Comparison of ENCODE assay signal across 7 cellular contexts in the genomic region with DNA sequence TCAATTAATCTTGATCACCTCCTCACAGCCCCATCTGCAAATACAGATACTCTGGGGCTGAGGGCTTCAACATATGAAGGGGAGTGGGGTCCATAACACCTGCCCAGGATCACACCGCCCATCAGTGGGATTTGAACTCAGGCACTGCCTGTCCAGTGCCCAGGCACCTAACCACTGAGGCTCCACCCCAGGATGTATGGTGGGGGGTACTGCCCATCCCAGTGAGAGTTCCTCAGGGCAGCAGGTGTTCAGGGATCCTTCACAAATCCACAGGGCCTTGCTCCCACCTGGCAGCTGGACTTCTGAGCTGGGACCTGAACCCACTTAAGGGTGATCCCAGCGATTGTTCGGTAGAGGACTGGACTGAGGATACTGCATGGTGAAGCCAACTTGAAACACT. TPM values are rescaled to one million over a fixed set of nuclear protein-coding genes. Genes with fewer than 3 reads are reported as not detected.
DNase-seq lines count a peak whose midpoint lies in the region; ATAC-seq and TF ChIP-seq lines count a peak whose summit lies in the region.

No MANE protein-coding gene starts in this region.

- ATAC-seq in activated B cell treated with CpG ODN at 0.5 μM for 24 hours (ENCODE audit: low read depth) (no peak), HG02973 (IDR thresholded peaks at IDR 0.05; ENCODE audit: unreplicated experiment) (no peak), GM19455 (IDR thresholded peaks at IDR 0.05; ENCODE audit: unreplicated experiment) (no peak)

- no peak overlapping the region for H3K27ac ChIP-seq in iPS DF 6.9 (ENCODE audit: low read length)
- peak overlapping the region in 12 of 21 experiments; percentile 4 to 90 (median 82) for H3K27ac ChIP-seq in skin epidermis

- peaks cover 6% of the 10 kb centered on the region for H3K4me1 ChIP-seq in iPS DF 6.9 (ENCODE audit: control insufficient read depth, insufficient read depth, low read length)

- H3K4me3 Mint-ChIP-seq in activated B cell treated with CpG ODN at 0.5 μM for 24 hours: peak overlapping the region; percentile 84

- WGBS in iPS DF 6.9 (ENCODE audit: insufficient coverage, insufficient read length): no CpG with 5 or more reads among the region's 3 CpGs

- no peaks in the 10 kb centered on the region for H3K36me3 ChIP-seq in iPS DF 6.9 (ENCODE audit: control insufficient read depth, insufficient read depth, low read length)

- no peak for DNase-seq in HFF-Myc (ENCODE audit: extremely low read depth, low read depth)
- DNase-seq in activated B cell treated with CpG ODN at 0.5 μM for 24 hours: no peak
- DNase-seq in iPS DF 6.9 (ENCODE audit: low read depth, low spot score): no peak
- DNase-seq in stimulated activated CD4-positive, alpha-beta T cell treated with anti-CD3 and anti-CD28 coated beads, Interleukin-4, amount 100 ng/mL, for 24 hours: no peak

- H3K4me1 Mint-ChIP-seq in activated B cell treated with CpG ODN at 0.5 μM for 24 hours: peaks cover 24% of the 10 kb centered on the region

- H3K27ac Mint-ChIP-seq in activated B cell treated with CpG ODN at 0.5 μM for 24 hours: no peak overlapping the region

- no peaks in the 10 kb centered on the region for H3K9me3 ChIP-seq in iPS DF 6.9 (ENCODE audit: control insufficient read depth, insufficient read depth, low read length)

- TF ChIP-seq CTCF in HFF-Myc (IDR thresholded peaks at IDR 0.05; ENCODE audit: low read depth, low read length, missing control alignments) (no peak), activated B cell treated with CpG ODN at 0.5 μM for 24 hours (IDR thresholded peaks at IDR 0.05) (no peak)

- intact Hi-C loops in activated B cell treated with CpG ODN at 0.5 μM for 24 hours (cut with micrococcal nuclease): loop anchor here (2.0 to 5.0 kb wide), 3 partner anchors 15 to 67 kb away; partner anchors contain the start of gene PRDM11

- no peaks in the 10 kb centered on the region for H3K27me3 ChIP-seq in iPS DF 6.9 (ENCODE audit: control insufficient read depth, insufficient read depth, low read length)

- H3K36me3 Mint-ChIP-seq in activated B cell treated with CpG ODN at 0.5 μM for 24 hours (ENCODE audit: low read depth): peaks cover 4% of the 10 kb centered on the region

- POLR2A ChIA-PET in activated B cell treated with CpG ODN at 0.5 μM for 24 hours (lab: Charles Lee): no interaction called here

- CTCF ChIA-PET in activated B cell treated with CpG ODN at 0.5 μM for 24 hours (lab: Charles Lee): no interaction called here

- H3K4me3 ChIP-seq in HFF-Myc (replicated peaks; ENCODE audit: low read depth, low read length) (peak overlapping the region; percentile 14), iPS DF 6.9 (ENCODE audit: low read length) (peak overlapping the region; percentile 55; the same call in 1 of the 2 replicates), skin epidermis (peak overlapping the region in 5 of 7 experiments; percentile 41 to 53 (median 47))

- H3K27me3 Mint-ChIP-seq in activated B cell treated with CpG ODN at 0.5 μM for 24 hours: peaks cover 8% of the 10 kb centered on the region

- no peaks in the 10 kb centered on the region for H3K9me3 Mint-ChIP-seq in activated B cell treated with CpG ODN at 0.5 μM for 24 hours

RNA-seq across cellular contexts. Expression of gene PRDM11, which starts 33.2 kb away (rescaled TPM):
- 22.0 and 23.6 TPM in 2 replicates for total RNA-seq in activated B cell treated with CpG ODN at 0.5 μM for 24 hours
